5 cellular contexts compared by ENCODE assay signal in the genomic region with DNA sequence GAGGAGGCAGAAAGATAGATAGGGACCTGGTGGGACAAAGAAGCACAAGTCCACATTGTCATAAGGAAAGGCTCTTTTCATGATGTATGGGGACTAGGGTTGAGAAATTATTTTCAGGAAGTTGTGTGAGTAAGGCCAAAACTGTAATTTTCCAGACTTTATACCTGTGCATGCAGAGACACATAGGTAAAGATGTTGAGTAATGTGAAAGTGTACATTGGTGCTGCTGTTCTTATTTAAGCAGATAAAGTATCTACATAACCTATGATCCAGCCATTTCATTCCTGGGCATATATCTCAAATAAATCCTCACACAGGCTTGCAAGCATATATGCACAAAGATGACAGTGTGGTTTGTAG.
"Had no signal": no experiment of that assay in that cellular context is flagged by ENCODE, and none has a peak within 500 bp of the region (broad histone marks: within the 10 kb centered on the region; RNA-seq: fewer than 3 reads in every experiment).

No MANE protein-coding gene starts in this region.

- H3K27ac ChIP-seq: brain microvascular endothelial cell, heart left ventricle, psoas muscle, right lobe of liver had no signal

- H3K36me3 ChIP-seq: brain microvascular endothelial cell, heart left ventricle, right lobe of liver had no signal

- H3K4me1 ChIP-seq: psoas muscle, right lobe of liver had no signal

- H3K27me3 ChIP-seq: brain microvascular endothelial cell, dorsolateral prefrontal cortex, right lobe of liver had no signal

- H3K9me3 ChIP-seq: psoas muscle, right lobe of liver had no signal
